8 cellular contexts compared by ENCODE assay signal in the genomic region with DNA sequence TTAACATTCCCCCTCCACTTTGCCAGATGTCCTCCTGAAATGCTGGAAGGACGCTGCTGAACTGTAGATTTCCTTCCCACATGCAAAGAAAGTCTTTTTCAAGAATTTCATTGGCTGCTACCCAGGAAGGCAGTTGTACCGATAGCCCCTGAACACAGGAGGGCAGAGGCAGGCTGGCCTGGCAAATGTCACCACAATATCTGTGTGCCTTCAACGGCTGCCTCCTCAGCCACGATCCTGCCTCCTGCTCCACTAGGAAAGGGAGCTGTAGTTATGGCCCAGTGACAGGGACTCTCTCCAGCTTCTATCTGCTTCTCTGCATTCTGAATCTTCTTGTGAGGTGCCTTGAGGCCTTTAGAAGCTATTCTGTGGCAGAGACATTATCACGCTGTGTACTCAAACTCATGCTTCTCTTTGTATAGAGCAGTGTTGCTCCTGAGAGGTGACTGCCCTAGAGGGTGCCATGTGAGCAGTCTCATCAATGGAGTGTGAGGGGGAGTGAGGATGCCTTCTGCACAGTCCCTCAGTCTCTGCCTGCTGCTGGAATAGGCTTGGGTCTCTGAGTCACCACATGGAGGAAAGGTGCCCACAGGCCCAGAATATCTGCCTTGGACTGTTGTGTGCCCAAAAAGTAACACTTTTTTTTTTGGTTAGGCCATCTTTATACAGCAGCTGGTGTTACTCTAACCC.
DNase-seq lines count a peak whose midpoint lies in the region; ATAC-seq and TF ChIP-seq lines count a peak whose summit lies in the region.

No MANE protein-coding gene starts in this region.

- no peak overlapping the region for H3K9ac ChIP-seq in mesendoderm (ENCODE audit: low read length)

- DNase-seq in NCI-H510A treated with DMSO at 0.1 percent for 48 hours (lab: John Stamatoyannopoulos, UW) (peak; percentile 3), NCI-H510A (lab: John Stamatoyannopoulos, UW) (no peak), NOMO-1 treated with DMSO at 0.1 percent for 48 hours (lab: John Stamatoyannopoulos, UW; ENCODE audit: unreplicated experiment) (peak; percentile 70), dorsolateral prefrontal cortex (peak; percentile 20 to 74 (median 70)), mesendoderm (peak; percentile 81), GOT3 (lab: John Stamatoyannopoulos, UW) (no peak), LoVo (ENCODE audit: low spot score) (no peak)

- H3K4me2 ChIP-seq in mesendoderm (ENCODE audit: low read length), result no peak overlapping the region

- no peak overlapping the region for H2BK5ac ChIP-seq in mesendoderm (ENCODE audit: low read length)

- H3K23ac ChIP-seq in mesendoderm (ENCODE audit: low read length), result no peak overlapping the region

- H3K18ac ChIP-seq in mesendoderm (ENCODE audit: low read length), result no peak overlapping the region

- H3K27me3 ChIP-seq in dorsolateral prefrontal cortex (no peaks in the 10 kb centered on the region), mesendoderm (ENCODE audit: insufficient read depth, low read length, poor library complexity) (no peaks in the 10 kb centered on the region)

- no CpG with 5 or more reads among the region's 5 CpGs for WGBS in mesendoderm (ENCODE audit: extremely low coverage, insufficient coverage, low lambda C conversion rate)

- ATAC-seq in HG02885 (IDR thresholded peaks at IDR 0.05; ENCODE audit: poor library complexity, unreplicated experiment), result peak; percentile 55

- H4K5ac ChIP-seq in mesendoderm (ENCODE audit: low read length), result no peak overlapping the region

- no peak overlapping the region for H4K8ac ChIP-seq in mesendoderm (ENCODE audit: low read depth, low read length)

- no peak overlapping the region for H3K56ac ChIP-seq in mesendoderm (ENCODE audit: low read length)

- no peak overlapping the region for H2BK120ac ChIP-seq in mesendoderm (ENCODE audit: low read depth, low read length)

- intact Hi-C loops in dorsolateral prefrontal cortex (cut with DNase I), result loop anchor here (2.0 to 10.0 kb wide), 5 partner anchors 218 to 574 kb away; partner anchors contain the start of genes CCDC122 (in 2 of the 2), ENOX1 (in 2 of the 2) and LACC1 (in 2 of the 2)

- no peaks in the 10 kb centered on the region for H3K79me2 ChIP-seq in mesendoderm (ENCODE audit: control insufficient read depth, insufficient read depth, low read length)

- no peak overlapping the region for H3K4ac ChIP-seq in mesendoderm (ENCODE audit: low read depth, low read length)

- H3K4me3 ChIP-seq in dorsolateral prefrontal cortex (no peak overlapping the region), mesendoderm (ENCODE audit: low read length) (no peak overlapping the region)

- peak; percentile 13 to 77 (median 58) for TF ChIP-seq CTCF in dorsolateral prefrontal cortex (IDR thresholded peaks at IDR 0.05 in 54 of 56, conservative IDR thresholded peaks at IDR 0.05 in 2 of 56; ENCODE audit: low read depth in 1 of 56, partially characterized antibody in 56 of 56)

- H3K79me1 ChIP-seq in mesendoderm (ENCODE audit: low read length), result no peaks in the 10 kb centered on the region

- no peak overlapping the region for H2BK15ac ChIP-seq in mesendoderm (replicated peaks; ENCODE audit: low read depth)

- H3K27ac ChIP-seq in dorsolateral prefrontal cortex, result peak overlapping the region in 52 of 59 donors; percentile 5 to 85 (median 62)
- H3K27ac ChIP-seq in mesendoderm (ENCODE audit: low read depth, low read length), result no peak overlapping the region

- no peaks in the 10 kb centered on the region for H3K4me1 ChIP-seq in mesendoderm (ENCODE audit: control insufficient read depth, low read depth, low read length)

- H3K36me3 ChIP-seq in mesendoderm (ENCODE audit: control insufficient read depth, insufficient read depth, low read length), result no peaks in the 10 kb centered on the region

- H2AK5ac ChIP-seq in mesendoderm (ENCODE audit: low read length), result no peak overlapping the region

Comparison
In these comparisons a context has a peak if more than half of its experiments do, and no peak if none do; other contexts are left out.
1. DNase-seq: peak in NCI-H510A treated with DMSO at 0.1 percent for 48 hours (single experiment), NOMO-1 treated with DMSO at 0.1 percent for 48 hours (single experiment), dorsolateral prefrontal cortex (10 of 10) and mesendoderm (single experiment); none in NCI-H510A (single experiment), GOT3 (single experiment) and LoVo (single experiment).